8 cellular contexts compared by ENCODE assay signal in the genomic region with DNA sequence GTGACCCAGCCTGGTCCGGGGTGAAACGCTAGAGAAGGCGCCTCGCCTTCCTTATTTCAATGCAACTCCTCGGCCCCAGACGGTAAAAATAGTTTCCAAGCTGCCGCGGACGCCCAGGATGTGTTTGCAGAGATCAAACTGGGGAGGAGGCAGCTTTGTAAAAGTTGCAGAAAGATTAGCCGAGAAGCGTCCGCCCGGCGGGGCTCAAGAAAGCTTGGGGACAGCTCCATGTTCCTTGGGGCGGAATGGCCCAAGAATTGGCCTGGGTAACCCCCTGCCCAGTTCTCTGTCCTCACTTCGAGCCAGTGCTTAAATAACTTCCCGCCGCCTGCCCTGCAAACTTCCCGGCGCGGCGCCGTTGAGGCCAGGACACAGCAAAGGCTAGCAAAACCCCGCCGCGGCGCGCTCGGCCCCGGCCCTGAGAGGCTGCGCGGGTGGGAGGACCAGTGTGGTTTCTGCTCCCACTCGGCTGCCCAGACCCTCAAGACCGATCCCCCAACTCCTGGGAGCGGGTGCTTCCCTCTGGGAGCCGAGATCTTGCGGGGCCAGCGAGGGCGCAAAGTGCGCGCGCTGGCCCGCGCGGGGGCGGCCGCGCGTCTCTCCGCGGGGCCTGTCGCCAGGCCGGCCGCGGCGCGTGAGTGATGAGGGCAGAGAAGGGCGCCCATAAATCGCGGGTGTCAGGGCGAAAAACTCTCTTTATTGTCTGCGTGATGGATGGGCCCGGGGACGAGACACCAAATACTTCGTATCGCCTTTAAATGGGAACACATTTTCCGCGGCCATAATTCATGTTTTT. TPM values are rescaled to one million over a fixed set of nuclear protein-coding genes. Genes with fewer than 3 reads are reported as not detected.
DNase-seq lines count a peak whose midpoint lies in the region; ATAC-seq and TF ChIP-seq lines count a peak whose summit lies in the region.

No MANE protein-coding gene starts in this region.

- peak overlapping the region; percentile 88; the same call in 1 of the 2 replicates for H2AFZ ChIP-seq in PC-9
- H2AFZ ChIP-seq in neuronal stem cell (ENCODE audit: low read length), result no peak overlapping the region

- no peaks in the 10 kb centered on the region for H3K9me2 ChIP-seq in PC-9 (ENCODE audit: insufficient read depth)

- H3K27ac ChIP-seq in CD4-positive, alpha-beta T cell (ENCODE audit: low read depth, low read length), result no peak overlapping the region
- H3K27ac ChIP-seq in PC-9, result no peak overlapping the region
- no peak overlapping the region for H3K27ac ChIP-seq in neuronal stem cell (replicated peaks; ENCODE audit: low read length)

- DNase-seq in CD4-positive, alpha-beta T cell, result no peak
- DNase-seq in PC-9 (peak in 1 of 2 experiments; percentile 24), fibroblast of gingiva (ENCODE audit: low read depth) (peak; percentile 41), neuronal stem cell (ENCODE audit: low spot score) (peak; percentile 40), SW 1271 (lab: John Stamatoyannopoulos, UW) (no peak), EL (no peak), OCI-M1 (lab: John Stamatoyannopoulos, UW) (no peak)

- no peaks in the 10 kb centered on the region for H3K9me3 ChIP-seq in CD4-positive, alpha-beta T cell (ENCODE audit: control insufficient read depth, low read length)
- H3K9me3 ChIP-seq in PC-9 (ENCODE audit: insufficient read depth, low read depth), result no peaks in the 10 kb centered on the region
- H3K9me3 ChIP-seq in neuronal stem cell (replicated peaks in 1 of 2; ENCODE audit: control insufficient read depth in 2 of 2, insufficient read depth in 1 of 2, low read depth in 1 of 2, low read length in 2 of 2), result peaks cover 0 to 2% of the 10 kb centered on the region in 2 donors

- H3K27ac Mint-ChIP-seq in CD4-positive, alpha-beta T cell, result no peak overlapping the region

- peaks cover 25% of the 10 kb centered on the region for H3F3A ChIP-seq in PC-9 (ENCODE audit: insufficient read depth, low read depth)

- peaks cover 82% of the 10 kb centered on the region for H3K27me3 Mint-ChIP-seq in CD4-positive, alpha-beta T cell

- peaks cover 91% of the 10 kb centered on the region for H3K27me3 ChIP-seq in CD4-positive, alpha-beta T cell (ENCODE audit: control insufficient read depth, insufficient read depth, low read length)
- H3K27me3 ChIP-seq in PC-9 (ENCODE audit: insufficient read depth, low read depth) (no peaks in the 10 kb centered on the region), neuronal stem cell (ENCODE audit: control insufficient read depth in 3 of 3, insufficient read depth in 3 of 3, low read depth in 1 of 3, low read length in 3 of 3) (peaks cover 0 to 41% (median 19%) of the 10 kb centered on the region in 3 experiments)

- no peak overlapping the region for H2BK120ac ChIP-seq in neuronal stem cell (ENCODE audit: low read depth, low read length)

- H3K4ac ChIP-seq in neuronal stem cell (ENCODE audit: low read length), result no peak overlapping the region

- H3K4me2 ChIP-seq in PC-9, result peak overlapping the region; percentile 80
- peak overlapping the region; percentile 93 for H3K4me2 ChIP-seq in neuronal stem cell (ENCODE audit: insufficient read depth, low read length, poor library complexity, severe bottlenecking)

- no peaks in the 10 kb centered on the region for H3K79me1 ChIP-seq in neuronal stem cell (ENCODE audit: low read depth, low read length)

- ATAC-seq in CD4-positive, alpha-beta T cell (ENCODE audit: poor library complexity), result no peak
- no peak for ATAC-seq in HG03432 (IDR thresholded peaks at IDR 0.05; ENCODE audit: unreplicated experiment)

- WGBS in neuronal stem cell (ENCODE audit: extremely low coverage in 2 of 2, insufficient read length in 2 of 2, insufficient replicate concordance in 1 of 2), 2 donors, result no CpG with 5 or more reads among the region's 68 CpGs

- peaks cover 41% of the 10 kb centered on the region for H3K4me1 Mint-ChIP-seq in CD4-positive, alpha-beta T cell (ENCODE audit: low read depth)

- peak overlapping the region; percentile 90 for H3K18ac ChIP-seq in neuronal stem cell (ENCODE audit: low read length)

- no peak overlapping the region for H3K9ac ChIP-seq in neuronal stem cell (ENCODE audit: low read depth, low read length, poor library complexity)

- no peaks in the 10 kb centered on the region for H3K9me3 Mint-ChIP-seq in CD4-positive, alpha-beta T cell

- H3K4me3 ChIP-seq in PC-9 (peak overlapping the region; percentile 96), neuronal stem cell (ENCODE audit: low read length in 2 of 2) (peak overlapping the region in 1 of 2 donors; percentile 77)

- CTCF ChIA-PET in CD4-positive, alpha-beta T cell (lab: Charles Lee), result no interaction called here
- CTCF ChIA-PET in PC-9 (lab: Charles Lee), result no interaction called here

- H2BK5ac ChIP-seq in neuronal stem cell (ENCODE audit: low read length), result no peak overlapping the region

- H2BK12ac ChIP-seq in neuronal stem cell (ENCODE audit: low read length), result no peak overlapping the region

- no peak overlapping the region for H4K91ac ChIP-seq in neuronal stem cell (ENCODE audit: low read depth, low read length, poor library complexity)

- no peak overlapping the region for H4K8ac ChIP-seq in neuronal stem cell (ENCODE audit: low read depth, low read length)

- TF ChIP-seq CTCF in CD4-positive, alpha-beta T cell (IDR thresholded peaks at IDR 0.05), result no peak
- TF ChIP-seq CTCF in PC-9 (conservative IDR thresholded peaks at IDR 0.05), result no peak

- peak overlapping the region; percentile 72 for H2AK5ac ChIP-seq in neuronal stem cell (ENCODE audit: low read depth, low read length)

- H3K36me3 Mint-ChIP-seq in CD4-positive, alpha-beta T cell (ENCODE audit: low read depth), result no peaks in the 10 kb centered on the region

- peak overlapping the region; percentile 78 for H3K4me3 Mint-ChIP-seq in CD4-positive, alpha-beta T cell

- BruUV-seq in PC-9 (replicated peaks; lab: Mats Ljungman, UMichigan), result no TSS peak

- H3K14ac ChIP-seq in neuronal stem cell (ENCODE audit: low read length), result no peak overlapping the region

- H3K23ac ChIP-seq in neuronal stem cell (ENCODE audit: low read depth, low read length, poor library complexity), result no peak overlapping the region

- H3K36me3 ChIP-seq in PC-9 (ENCODE audit: low read depth) (peaks cover 5% of the 10 kb centered on the region; the same call in 1 of the 2 replicates), neuronal stem cell (replicated peaks in 1 of 2; ENCODE audit: control insufficient read depth in 2 of 2, insufficient read depth in 2 of 2, low read length in 2 of 2) (peaks cover 0 to 21% of the 10 kb centered on the region in 2 donors)

- POLR2A ChIA-PET in CD4-positive, alpha-beta T cell (lab: Charles Lee), result no interaction called here
- POLR2A ChIA-PET in PC-9 (lab: Charles Lee; ENCODE audit: unreplicated experiment), result no interaction called here

- intact Hi-C loops in CD4-positive, alpha-beta T cell (cut with DNase I, micrococcal nuclease), result loop anchor here (10.0 kb wide), 2 partner anchors 1577 to 1707 kb away; no protein-coding TSS in a partner anchor
- intact Hi-C loops in PC-9 (cut with micrococcal nuclease; ENCODE audit: unreplicated experiment), result loop anchor here (10.0 kb wide), 2 partner anchors 517 to 1707 kb away; no protein-coding TSS in a partner anchor

- peaks cover 58% of the 10 kb centered on the region for H3K79me2 ChIP-seq in PC-9 (ENCODE audit: low read depth)

- no peaks in the 10 kb centered on the region for H4K20me1 ChIP-seq in PC-9 (ENCODE audit: insufficient read depth)

- peak overlapping the region; percentile 65 for H2BK15ac ChIP-seq in neuronal stem cell (ENCODE audit: low read length)

- peaks cover 14% of the 10 kb centered on the region for H3K4me1 ChIP-seq in PC-9 (replicated peaks; ENCODE audit: insufficient read depth)
- H3K4me1 ChIP-seq in neuronal stem cell (ENCODE audit: control insufficient read depth in 2 of 2, insufficient read depth in 1 of 2, low read depth in 1 of 2, low read length in 2 of 2), result peaks cover 8 to 23% of the 10 kb centered on the region in 2 donors

RNA-seq across cellular contexts. Expression of a gene that starts 6.3 kb away (rescaled TPM):
- total RNA-seq in CD4-positive, alpha-beta T cell, result under 1 TPM; 0.38 to 0.47 TPM
- total RNA-seq in PC-9 (2021), result 1.4 and 1.5 TPM in 2 replicates
- polyA plus RNA-seq in neuronal stem cell (2013, experiment 1 of 2), result 9.9 TPM
- 11.2 TPM for polyA plus RNA-seq in neuronal stem cell (2013, experiment 2 of 2)

RNA-seq across cellular contexts. Expression of a gene that starts 23.5 kb away (rescaled TPM):
- not detected for total RNA-seq in CD4-positive, alpha-beta T cell
- total RNA-seq in PC-9 (2021), result not detected in 2 replicates
- polyA plus RNA-seq in neuronal stem cell (2013, experiment 1 of 2), result 0.22 TPM
- 0.15 TPM for polyA plus RNA-seq in neuronal stem cell (2013, experiment 2 of 2)

Comparison
In these comparisons a context has a peak if more than half of its experiments do, and no peak if none do; other contexts are left out.
1. DNase-seq: peak in fibroblast of gingiva (single experiment) and neuronal stem cell (single experiment); none in CD4-positive, alpha-beta T cell (0 of 10), SW 1271 (0 of 2), EL (single experiment) and OCI-M1 (single experiment).